Comparison of ENCODE assay signal across 8 cellular contexts in the genomic region with DNA sequence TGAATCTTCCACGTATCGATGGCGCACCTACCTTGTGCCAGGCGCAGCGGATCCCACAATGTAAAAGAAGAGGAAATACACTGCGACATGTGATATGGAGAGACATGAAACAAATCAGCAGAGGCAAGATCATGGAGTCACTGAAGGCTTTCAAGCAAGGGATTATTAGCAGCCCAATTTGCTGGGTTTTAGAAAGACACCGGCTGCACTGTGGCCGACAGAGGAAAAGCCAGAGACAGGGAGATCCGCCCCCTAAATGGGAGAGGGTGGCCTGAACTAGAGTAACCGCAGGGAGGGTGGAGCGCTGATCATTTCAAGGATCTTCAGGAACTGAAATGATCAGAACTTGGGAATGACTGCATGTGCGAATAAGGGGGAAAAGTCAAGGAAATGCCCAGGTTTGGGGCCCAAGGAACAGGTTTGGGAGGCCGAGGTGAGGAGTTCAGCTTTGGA. TPM values are rescaled to one million over a fixed set of nuclear protein-coding genes. Genes with fewer than 3 reads are reported as not detected.
DNase-seq lines count a peak whose midpoint lies in the region; ATAC-seq and TF ChIP-seq lines count a peak whose summit lies in the region.

No MANE protein-coding gene starts in this region.

- peak overlapping the region; percentile 92 for H3K4me3 ChIP-seq in neural cell (ENCODE audit: low read length)

- no peak for TF ChIP-seq CTCF in neural cell (IDR thresholded peaks at IDR 0.05; ENCODE audit: poor library complexity, severe bottlenecking)

- no peak for TF ChIP-seq EP300 in neural cell (conservative IDR thresholded peaks at IDR 0.05; ENCODE audit: poor library complexity, severe bottlenecking)

- H4K20me1 ChIP-seq in neural cell (ENCODE audit: insufficient read depth) = no peaks in the 10 kb centered on the region

- H3K9ac ChIP-seq in neural cell (ENCODE audit: low read length) = peak overlapping the region; percentile 96

- no peaks in the 10 kb centered on the region for H3K9me3 ChIP-seq in neural cell (ENCODE audit: low read length)

- peak overlapping the region; percentile 90 for H2AFZ ChIP-seq in neural cell (ENCODE audit: low read depth, low read length)

- peaks cover 4% of the 10 kb centered on the region for H3F3A ChIP-seq in neural cell (ENCODE audit: insufficient read depth, low read length, poor library complexity, severe bottlenecking)

- peak overlapping the region; percentile 93 for H3K27ac ChIP-seq in neural cell (ENCODE audit: low read length)

- no peaks in the 10 kb centered on the region for H3K27me3 Mint-ChIP-seq in dendritic cell treated with granulocyte-macrophage colony-stimulating factor and Interleukin-4, amounts not matched to agents 40 ng/mL and 50 ng/mL, for 4 days

- peaks cover 39% of the 10 kb centered on the region for H3K4me1 Mint-ChIP-seq in dendritic cell treated with granulocyte-macrophage colony-stimulating factor and Interleukin-4, amounts not matched to agents 40 ng/mL and 50 ng/mL, for 4 days (ENCODE audit: low read depth)

- no peaks in the 10 kb centered on the region for H3K9me3 Mint-ChIP-seq in dendritic cell treated with granulocyte-macrophage colony-stimulating factor and Interleukin-4, amounts not matched to agents 40 ng/mL and 50 ng/mL, for 4 days

- no peaks in the 10 kb centered on the region for H3K9me2 ChIP-seq in neural cell (ENCODE audit: insufficient read depth, low read length)

- H3K27ac Mint-ChIP-seq in dendritic cell treated with granulocyte-macrophage colony-stimulating factor and Interleukin-4, amounts not matched to agents 40 ng/mL and 50 ng/mL, for 4 days = peak overlapping the region; percentile 87

- no peaks in the 10 kb centered on the region for H3K27me3 ChIP-seq in neural cell (ENCODE audit: insufficient read depth, low read depth, low read length)

- intact Hi-C loops in dendritic cell treated with granulocyte-macrophage colony-stimulating factor and Interleukin-4, amounts not matched to agents 40 ng/mL and 50 ng/mL, for 4 days (cut with micrococcal nuclease) = loop anchor here (2.0 to 5.0 kb wide), 3 partner anchors 55 to 195 kb away; partner anchors contain the start of genes BTBD1, HDGFL3 and TM6SF1

- H3K36me3 ChIP-seq in neural cell (ENCODE audit: insufficient read depth, low read length) = no peaks in the 10 kb centered on the region

- ATAC-seq in GM18517 (IDR thresholded peaks at IDR 0.05; ENCODE audit: unreplicated experiment) (no peak), HG02938 (IDR thresholded peaks at IDR 0.05; ENCODE audit: unreplicated experiment) (no peak), GM19452 (IDR thresholded peaks at IDR 0.05; ENCODE audit: unreplicated experiment) (no peak)

- H3K79me2 ChIP-seq in neural cell (replicated peaks; ENCODE audit: insufficient read depth, low read length) = peaks cover 17% of the 10 kb centered on the region

- peak overlapping the region; percentile 53 for H3K4me2 ChIP-seq in neural cell (ENCODE audit: low read length)

- peak overlapping the region; percentile 94 for H3K4me3 Mint-ChIP-seq in dendritic cell treated with granulocyte-macrophage colony-stimulating factor and Interleukin-4, amounts not matched to agents 40 ng/mL and 50 ng/mL, for 4 days

- H3K36me3 Mint-ChIP-seq in dendritic cell treated with granulocyte-macrophage colony-stimulating factor and Interleukin-4, amounts not matched to agents 40 ng/mL and 50 ng/mL, for 4 days (ENCODE audit: low read depth) = peaks cover 39% of the 10 kb centered on the region

- TF ChIP-seq RAD21 in neural cell (conservative IDR thresholded peaks at IDR 0.05) = no peak

- peak; percentile 37 for DNase-seq in COLO668 (lab: John Stamatoyannopoulos, UW; ENCODE audit: unreplicated experiment)
- peak; percentile 35 for DNase-seq in NCI-H146 (lab: John Stamatoyannopoulos, UW)
- no peak for DNase-seq in NCI-H1417 treated with DMSO at 0.1 percent for 48 hours (lab: John Stamatoyannopoulos, UW)

TF ChIP-seq in neural cell, 6 proteins besides CTCF, POLR2A, EP300 and RAD21:
- no peak for TF ChIP-seq POLR2AphosphoS5 (IDR thresholded peaks at IDR 0.05)
- TF ChIP-seq SMC3 (conservative IDR thresholded peaks at IDR 0.05; ENCODE audit: poor library complexity) = no peak
- no peak for TF ChIP-seq TAF1 (IDR thresholded peaks at IDR 0.05; ENCODE audit: low read depth)
- TF ChIP-seq EZH2 (IDR thresholded peaks at IDR 0.05; ENCODE audit: borderline replicate concordance, insufficient read depth, low read length, poor library complexity, severe bottlenecking) = no peak

RNA-seq across cellular contexts. Expression of gene C15orf40, which starts 0.6 kb away (rescaled TPM):
- polyA plus RNA-seq in neural cell = 17.2 and 23.4 TPM in 2 replicates
- polyA minus RNA-seq in neural cell = 13.8 and 21.9 TPM in 2 replicates

RNA-seq across cellular contexts. Expression of gene RAMAC, which starts 26.1 kb away (rescaled TPM):
- 116 and 119 TPM in 2 replicates for polyA plus RNA-seq in neural cell
- 57.2 and 68.5 TPM in 2 replicates for polyA minus RNA-seq in neural cell

RNA-seq across cellular contexts. Expression of gene BTBD1, which starts 55.0 kb away (rescaled TPM):
- 153 and 156 TPM in 2 replicates for polyA plus RNA-seq in neural cell
- 147 and 152 TPM in 2 replicates for polyA minus RNA-seq in neural cell

RNA-seq across cellular contexts. Expression of gene HOMER2, which starts 59.5 kb away (rescaled TPM):
- 21.7 and 26.9 TPM in 2 replicates for polyA plus RNA-seq in neural cell
- 63.4 and 63.5 TPM in 2 replicates for polyA minus RNA-seq in neural cell
